Comparison of ENCODE assay signal across 10 cellular contexts in the genomic region with DNA sequence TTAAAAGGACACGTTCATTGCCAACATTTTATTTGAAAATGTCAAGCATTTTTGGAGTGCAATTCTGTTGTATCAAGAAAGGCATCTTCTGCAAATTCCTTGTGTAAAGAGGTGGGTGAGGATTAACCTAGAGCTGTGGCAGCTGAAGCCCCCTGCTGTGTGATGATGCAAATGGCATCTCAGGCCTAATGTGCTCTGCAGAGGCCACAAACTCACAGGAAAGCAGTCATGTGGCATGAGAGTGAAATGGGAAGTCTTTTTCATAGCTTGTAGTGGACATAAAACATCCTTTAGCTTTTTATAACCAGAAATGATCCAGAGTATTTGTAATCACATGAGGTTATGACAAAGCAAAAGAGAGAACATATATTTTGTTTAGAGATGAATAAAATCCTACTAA. TPM values are rescaled to one million over a fixed set of nuclear protein-coding genes. Genes with fewer than 3 reads are reported as not detected.
A peak's percentile ranks its signal among the peaks of the same experiment; 100 is the strongest.
DNase-seq lines count a peak whose midpoint lies in the region; ATAC-seq, FAIRE-seq and TF ChIP-seq lines count a peak whose summit lies in the region.
"Had no signal": no experiment of that assay in that cellular context is flagged by ENCODE, and none has a peak within 500 bp of the region (broad histone marks: within the 10 kb centered on the region; RNA-seq: fewer than 3 reads in every experiment).

No MANE protein-coding gene starts in this region.

- DNase-seq in Panc1 (ENCODE audit: low read depth, low spot score) (no peak), iPS DF 19.7 (ENCODE audit: low read depth, low spot score) (peak; percentile 61), small intestine (no peak), immature natural killer cell (no peak), colonic mucosa (no peak), lower leg skin (ENCODE audit: low spot score in 2 of 2) (no peak)
- DNase-seq: activated CD4-positive, alpha-beta T cell treated with anti-CD3 and anti-CD28 coated beads, Interleukin-2, amount 50 U/mL, for 1 hour had no signal

- H3K4me1 Mint-ChIP-seq in immature natural killer cell, result peaks cover under 1 to 2% of the 10 kb centered on the region in 2 donors

- H3K9me3 ChIP-seq in HUES48 (ENCODE audit: control insufficient read depth, insufficient read depth, low read length), result no peaks in the 10 kb centered on the region
- no peaks in the 10 kb centered on the region for H3K9me3 ChIP-seq in Panc1 (ENCODE audit: control insufficient read depth, insufficient read depth, low read depth, low read length)
- no peaks in the 10 kb centered on the region for H3K9me3 ChIP-seq in small intestine (ENCODE audit: control insufficient read depth, low read depth)
- no peaks in the 10 kb centered on the region for H3K9me3 ChIP-seq in colonic mucosa

- POLR2A ChIA-PET in Panc1 (lab: Charles Lee), result no interaction called here

- ATAC-seq in Panc1, result 0 out of 2 replicates have a peak, but pooled peaks have one; percentile 65

- in situ Hi-C loops in Panc1 (cut with HindIII; ENCODE audit: low pct_unique_long_range_greater_than_20kb, low sequenced_read_pairs), result no loop called here

- no peak for FAIRE-seq in small intestine (lab: Jason Lieb, UNC)
- FAIRE-seq: colon had no signal

- no TSS peak for BruUV-seq in Panc1 (replicated peaks; lab: Mats Ljungman, UMichigan)

- intact Hi-C loops in Panc1 (cut with micrococcal nuclease; ENCODE audit: unreplicated experiment) (no loop called here), colonic mucosa (cut with DNase I) (no loop called here), lower leg skin (cut with DNase I; ENCODE audit: low total_unique reads) (no loop called here)

- no peak overlapping the region for H3K4me3 Mint-ChIP-seq in immature natural killer cell

- TF ChIP-seq CTCF in C4-2B (conservative IDR thresholded peaks at IDR 0.05), result peak; percentile 17
- TF ChIP-seq CTCF in Panc1 (IDR thresholded peaks at IDR 0.05), result peak; percentile 34
- TF ChIP-seq CTCF in colonic mucosa (IDR thresholded peaks at IDR 0.05), result no peak
- no peak for TF ChIP-seq CTCF in lower leg skin (IDR thresholded peaks at IDR 0.05)

- H3K27me3 ChIP-seq in HUES48 (ENCODE audit: control insufficient read depth, insufficient read depth, low read length), result peaks cover 4% of the 10 kb centered on the region; the same call in 1 of the 2 replicates
- no peaks in the 10 kb centered on the region for H3K27me3 ChIP-seq in Panc1 (ENCODE audit: control insufficient read depth, insufficient read depth, low read length)
- peaks cover 0 to 14% of the 10 kb centered on the region in 2 donors for H3K27me3 ChIP-seq in small intestine (ENCODE audit: control insufficient read depth in 2 of 2, insufficient read depth in 2 of 2, low read length in 2 of 2)
- H3K27me3 ChIP-seq in colonic mucosa, result peaks cover 22% of the 10 kb centered on the region

- no peak for TF ChIP-seq POLR2A in lower leg skin (IDR thresholded peaks at IDR 0.05)

- H3K27ac ChIP-seq in C4-2B, result no peak overlapping the region
- H3K27ac ChIP-seq in HUES48 (ENCODE audit: low read depth, low read length), result peak overlapping the region; percentile 95
- no peak overlapping the region for H3K27ac ChIP-seq in Panc1 (ENCODE audit: low read length)
- no peak overlapping the region for H3K27ac ChIP-seq in small intestine (ENCODE audit: low read depth in 1 of 2, low read length in 1 of 2)
- no peak overlapping the region for H3K27ac ChIP-seq in colonic mucosa

- H3K27ac Mint-ChIP-seq in immature natural killer cell, result no peak overlapping the region

- peak overlapping the region; percentile 36; the same call in 1 of the 2 replicates for H3K4me3 ChIP-seq in HUES48 (ENCODE audit: low read depth, low read length)
- H3K4me3 ChIP-seq in Panc1 (ENCODE audit: low read depth in 2 of 2, low read length in 2 of 2), result no peak overlapping the region
- no peak overlapping the region for H3K4me3 ChIP-seq in small intestine (ENCODE audit: low read depth in 1 of 2, low read length in 2 of 2)
- no peak overlapping the region for H3K4me3 ChIP-seq in colonic mucosa
- no peak overlapping the region for H3K4me3 ChIP-seq in lower leg skin (ENCODE audit: low read depth, poor library complexity, severe bottlenecking)

- CTCF ChIA-PET in Panc1 (lab: Charles Lee), result no interaction called here

- H3K9me3 Mint-ChIP-seq in immature natural killer cell, result peaks cover 4 to 44% (median 14%) of the 10 kb centered on the region in 6 donors

- H3K36me3 ChIP-seq in HUES48 (ENCODE audit: control insufficient read depth, insufficient read depth, low read length) (no peaks in the 10 kb centered on the region), Panc1 (ENCODE audit: control insufficient read depth, insufficient read depth, low read length) (no peaks in the 10 kb centered on the region), small intestine (ENCODE audit: control insufficient read depth in 2 of 2, insufficient read depth in 2 of 2, low read length in 2 of 2) (no peaks in the 10 kb centered on the region), colonic mucosa (no peaks in the 10 kb centered on the region)

- H3K9ac ChIP-seq in HUES48 (ENCODE audit: low read depth, low read length), result peak overlapping the region; percentile 7; the same call in 1 of the 2 replicates
- H3K9ac ChIP-seq in colonic mucosa (ENCODE audit: low read depth in 2 of 2, low read length in 2 of 2), result no peak overlapping the region

- H3K4me1 ChIP-seq in HUES48 (ENCODE audit: control insufficient read depth, insufficient read depth, low read length) (peaks cover 87% of the 10 kb centered on the region), Panc1 (ENCODE audit: control insufficient read depth, insufficient read depth, low read length) (no peaks in the 10 kb centered on the region), small intestine (ENCODE audit: control insufficient read depth in 2 of 2, insufficient read depth in 1 of 2, low read depth in 1 of 2, low read length in 1 of 2) (no peaks in the 10 kb centered on the region), colonic mucosa (no peaks in the 10 kb centered on the region)

- peaks cover 1 to 10% (median 3%) of the 10 kb centered on the region in 3 donors for H3K27me3 Mint-ChIP-seq in immature natural killer cell (ENCODE audit: low read depth in 3 of 3)

- 12 to 15% (median 14%) methylated on average over 1 of the region's 1 CpG for WGBS in small intestine, 3 donors
- WGBS in lower leg skin, 2 donors, result 49 to 54% methylated on average over 1 of the region's 1 CpG

- H3K36me3 Mint-ChIP-seq in immature natural killer cell, result peaks cover 0 to 3% (median 3%) of the 10 kb centered on the region in 3 donors

RNA-seq across cellular contexts. Expression of a gene that starts 6.4 kb away (rescaled TPM):
- total RNA-seq in Panc1 (2021; ENCODE audit: unreplicated experiment), result 0.64 TPM
- polyA plus RNA-seq in Panc1 (2012; ENCODE audit: insufficient read length), result 0.56 TPM
- polyA plus RNA-seq in small intestine, result under 1 TPM in 1 of 3 donors, not detected in 2; 0.95 TPM
- polyA plus RNA-seq in immature natural killer cell, result under 1 TPM in 1 of 3 donors, not detected in 2; 0.64 TPM
- 1 to 10 TPM; 1.2 to 2.8 TPM for total RNA-seq in colonic mucosa
- total RNA-seq in lower leg skin, result 1 to 10 TPM in 1 of 4 donors, under 1 TPM in 3; 0.13 to 2.1 (median 0.58) TPM

Comparison
In these comparisons a context has a peak if more than half of its experiments do, and no peak if none do; other contexts are left out.
1. CTCF ChIP-seq: peak in C4-2B (single experiment) and Panc1 (single experiment); none in colonic mucosa (single experiment) and lower leg skin (0 of 3).